In genomic region chr6:18280084-18280483, GRCh38 we compare ENCODE assay signal across 13 cellular contexts. TPM values are rescaled to one million over a fixed set of nuclear protein-coding genes. Genes with fewer than 3 reads are reported as not detected.
DNase-seq lines count a peak whose midpoint lies in the region; ATAC-seq, FAIRE-seq and TF ChIP-seq lines count a peak whose summit lies in the region.
"Had no signal": no experiment of that assay in that cellular context is flagged by ENCODE, and none has a peak within 500 bp of the region (broad histone marks: within the 10 kb centered on the region; RNA-seq: fewer than 3 reads in every experiment).

No MANE protein-coding gene starts in this region.

- H3K27me3 ChIP-seq in right cardiac atrium (ENCODE audit: control insufficient read depth, insufficient read depth) (no peaks in the 10 kb centered on the region), bronchial epithelial cell (ENCODE audit: control insufficient read depth, insufficient read depth, low read length) (peaks cover 2% of the 10 kb centered on the region)

- no peaks in the 10 kb centered on the region for H3K4me1 ChIP-seq in right cardiac atrium (ENCODE audit: control insufficient read depth, insufficient read depth, low read length)

- H3K4me3 ChIP-seq in right cardiac atrium (ENCODE audit: low read length) (no peak overlapping the region), bronchial epithelial cell (ENCODE audit: low read depth, low read length) (no peak overlapping the region)
- H3K4me3 ChIP-seq: body of pancreas had no signal

- no peak for TF ChIP-seq CTCF in bronchial epithelial cell (IDR thresholded peaks at IDR 0.05; ENCODE audit: insufficient read depth, low read length, severe bottlenecking)

- no peaks in the 10 kb centered on the region for H3K9me3 ChIP-seq in right cardiac atrium (ENCODE audit: control insufficient read depth, low read length)
- H3K9me3 ChIP-seq: body of pancreas had no signal

- intact Hi-C loops in right cardiac atrium (cut with DNase I) (no loop called here), Right ventricle myocardium inferior (cut with DNase I) (no loop called here)

- H3K27ac ChIP-seq in right cardiac atrium (ENCODE audit: low read length) = no peak overlapping the region
- H3K27ac ChIP-seq: body of pancreas had no signal

- ATAC-seq in right cardiac atrium = peak; percentile 52 to 59
- ATAC-seq in Right ventricle myocardium inferior = no peak
- ATAC-seq in HG02798 (IDR thresholded peaks at IDR 0.05; ENCODE audit: poor library complexity, unreplicated experiment) = no peak
- ATAC-seq in GM18870 (IDR thresholded peaks at IDR 0.05; ENCODE audit: unreplicated experiment) = no peak
- ATAC-seq: body of pancreas had no signal

- H3K36me3 ChIP-seq in bronchial epithelial cell (ENCODE audit: control insufficient read depth, insufficient read depth, low read length) = no peaks in the 10 kb centered on the region

- 31% methylated on average over 6 of the region's 6 CpGs for WGBS in right cardiac atrium

- no peak for DNase-seq in right cardiac atrium
- no peak for DNase-seq in Right ventricle myocardium inferior (ENCODE audit: missing footprints)
- peak; percentile 72 for DNase-seq in NCI-H345 treated with DMSO at 0.1 percent for 48 hours (lab: John Stamatoyannopoulos, UW; ENCODE audit: unreplicated experiment)
- DNase-seq in bronchial epithelial cell (ENCODE audit: low read depth) = peak; percentile 58
- no peak for DNase-seq in middle frontal gyrus (ENCODE audit: extremely low spot score, low spot score)
- no peak for DNase-seq in NCI-H128 (lab: John Stamatoyannopoulos, UW; ENCODE audit: unreplicated experiment)
- DNase-seq: activated CD4-positive, CD25-positive, alpha-beta regulatory T cell treated with anti-CD3 and anti-CD28 coated beads, Interleukin-2, amount 50 U/mL, for 72 hours; activated T-cell treated with anti-CD3 and anti-CD28 coated beads, Interleukin-2, amount 50 U/mL, for 1 hour; body of pancreas; GF-D8; head of caudate nucleus had no signal

- FAIRE-seq in bronchial epithelial cell (lab: Jason Lieb, UNC) = no peak

RNA-seq across cellular contexts. Expression of gene DEK, which starts 15.8 kb away (rescaled TPM):
- total RNA-seq in right cardiac atrium = 10 to 100 TPM; 82.5 to 97.9 (median 89.1) TPM
- 49.9 TPM for polyA plus RNA-seq in right cardiac atrium
- 68.6 TPM for total RNA-seq in Right ventricle myocardium inferior
- total RNA-seq in bronchial epithelial cell = 50.3 and 63.1 TPM in 2 replicates

Comparison
In these comparisons a context has a peak if more than half of its experiments do, and no peak if none do; other contexts are left out.
1. ATAC-seq: peak in right cardiac atrium (2 of 2); none in Right ventricle myocardium inferior (single experiment), HG02798 (single experiment) and GM18870 (single experiment).
2. DNase-seq: peak in NCI-H345 treated with DMSO at 0.1 percent for 48 hours (single experiment) and bronchial epithelial cell (single experiment); none in right cardiac atrium (0 of 3), Right ventricle myocardium inferior (single experiment), middle frontal gyrus (single experiment) and NCI-H128 (single experiment).